Comparison of ENCODE assay signal across 1 cellular context in the genomic region with DNA sequence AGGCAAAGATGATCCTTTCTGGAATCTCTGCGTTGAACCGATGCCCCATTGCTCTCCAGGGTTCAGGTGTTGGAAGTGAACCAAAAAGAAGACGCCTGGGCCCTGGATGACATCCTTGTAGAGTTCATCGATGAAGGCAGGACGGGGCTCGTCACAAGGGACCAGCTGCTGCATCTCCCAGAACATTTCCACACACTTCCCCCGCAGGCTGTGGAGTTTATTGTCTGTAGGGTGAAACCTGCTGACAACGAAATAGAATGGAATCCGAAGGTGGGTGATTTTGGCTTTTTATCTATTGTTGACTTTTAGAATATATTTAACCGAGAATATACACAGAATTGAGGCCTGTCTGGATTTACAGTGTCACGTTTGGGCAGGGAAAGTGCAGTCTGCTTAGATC.
TF ChIP-seq lines count a peak whose summit lies in the region.

No MANE protein-coding gene starts in this region.

TF ChIP-seq in HepG2, 621 proteins besides CTCF, POLR2A, EP300 and RAD21 (continued from another document):
- TF ChIP-seq, protein P1, sequence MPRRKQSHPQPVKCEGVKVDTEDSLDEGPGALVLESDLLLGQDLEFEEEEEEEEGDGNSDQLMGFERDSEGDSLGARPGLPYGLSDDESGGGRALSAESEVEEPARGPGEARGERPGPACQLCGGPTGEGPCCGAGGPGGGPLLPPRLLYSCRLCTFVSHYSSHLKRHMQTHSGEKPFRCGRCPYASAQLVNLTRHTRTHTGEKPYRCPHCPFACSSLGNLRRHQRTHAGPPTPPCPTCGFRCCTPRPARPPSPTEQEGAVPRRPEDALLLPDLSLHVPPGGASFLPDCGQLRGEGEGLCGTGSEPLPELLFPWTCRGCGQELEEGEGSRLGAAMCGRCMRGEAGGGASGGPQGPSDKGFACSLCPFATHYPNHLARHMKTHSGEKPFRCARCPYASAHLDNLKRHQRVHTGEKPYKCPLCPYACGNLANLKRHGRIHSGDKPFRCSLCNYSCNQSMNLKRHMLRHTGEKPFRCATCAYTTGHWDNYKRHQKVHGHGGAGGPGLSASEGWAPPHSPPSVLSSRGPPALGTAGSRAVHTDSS (CRISPR knock-in tag; conservative IDR thresholded peaks at IDR 0.05) = no peak
- TF ChIP-seq, protein P2, sequence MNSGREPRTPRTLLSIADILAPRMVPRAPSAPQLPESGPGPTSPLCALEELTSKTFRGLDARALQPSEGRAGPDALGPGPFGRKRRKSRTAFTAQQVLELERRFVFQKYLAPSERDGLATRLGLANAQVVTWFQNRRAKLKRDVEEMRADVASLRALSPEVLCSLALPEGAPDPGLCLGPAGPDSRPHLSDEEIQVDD (CRISPR knock-in tag; IDR thresholded peaks at IDR 0.05; ENCODE audit: borderline replicate concordance) = no peak
- TF ChIP-seq ZBTB34 (CRISPR knock-in tag; IDR thresholded peaks at IDR 0.05) (no peak), DNMT3B (CRISPR knock-in tag; conservative IDR thresholded peaks at IDR 0.05) (no peak), FOSL1 (CRISPR knock-in tag; IDR thresholded peaks at IDR 0.05; ENCODE audit: borderline replicate concordance) (no peak), ZNF143 (CRISPR knock-in tag; IDR thresholded peaks at IDR 0.05) (no peak), PLRG1 (conservative IDR thresholded peaks at IDR 0.05) (no peak), MEIS2 (CRISPR knock-in tag; IDR thresholded peaks at IDR 0.05) (no peak), ZNF318 (CRISPR knock-in tag; IDR thresholded peaks at IDR 0.05) (no peak), FOXC1 (CRISPR knock-in tag; IDR thresholded peaks at IDR 0.05; ENCODE audit: borderline replicate concordance) (no peak)
- TF ChIP-seq, protein P3, sequence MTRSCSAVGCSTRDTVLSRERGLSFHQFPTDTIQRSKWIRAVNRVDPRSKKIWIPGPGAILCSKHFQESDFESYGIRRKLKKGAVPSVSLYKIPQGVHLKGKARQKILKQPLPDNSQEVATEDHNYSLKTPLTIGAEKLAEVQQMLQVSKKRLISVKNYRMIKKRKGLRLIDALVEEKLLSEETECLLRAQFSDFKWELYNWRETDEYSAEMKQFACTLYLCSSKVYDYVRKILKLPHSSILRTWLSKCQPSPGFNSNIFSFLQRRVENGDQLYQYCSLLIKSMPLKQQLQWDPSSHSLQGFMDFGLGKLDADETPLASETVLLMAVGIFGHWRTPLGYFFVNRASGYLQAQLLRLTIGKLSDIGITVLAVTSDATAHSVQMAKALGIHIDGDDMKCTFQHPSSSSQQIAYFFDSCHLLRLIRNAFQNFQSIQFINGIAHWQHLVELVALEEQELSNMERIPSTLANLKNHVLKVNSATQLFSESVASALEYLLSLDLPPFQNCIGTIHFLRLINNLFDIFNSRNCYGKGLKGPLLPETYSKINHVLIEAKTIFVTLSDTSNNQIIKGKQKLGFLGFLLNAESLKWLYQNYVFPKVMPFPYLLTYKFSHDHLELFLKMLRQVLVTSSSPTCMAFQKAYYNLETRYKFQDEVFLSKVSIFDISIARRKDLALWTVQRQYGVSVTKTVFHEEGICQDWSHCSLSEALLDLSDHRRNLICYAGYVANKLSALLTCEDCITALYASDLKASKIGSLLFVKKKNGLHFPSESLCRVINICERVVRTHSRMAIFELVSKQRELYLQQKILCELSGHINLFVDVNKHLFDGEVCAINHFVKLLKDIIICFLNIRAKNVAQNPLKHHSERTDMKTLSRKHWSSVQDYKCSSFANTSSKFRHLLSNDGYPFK (CRISPR knock-in tag; IDR thresholded peaks at IDR 0.05; ENCODE audit: borderline replicate concordance) = no peak
